ENCODE assay signal across 1 cellular context in genomic region chr12:100672075-100672592, GRCh38.
TF ChIP-seq lines count a peak whose summit lies in the region.

No MANE protein-coding gene starts in this region.

TF ChIP-seq in H1, 55 proteins besides CTCF, POLR2A, EP300 and RAD21 (continued from another document):
- TF ChIP-seq CHD7 (IDR thresholded peaks at IDR 0.05; ENCODE audit: insufficient replicate concordance, low read length) (no peak), TEAD4 (IDR thresholded peaks at IDR 0.05; ENCODE audit: low read depth, low read length) (no peak)
